ENCODE assay signal across 17 cellular contexts in the genomic region with DNA sequence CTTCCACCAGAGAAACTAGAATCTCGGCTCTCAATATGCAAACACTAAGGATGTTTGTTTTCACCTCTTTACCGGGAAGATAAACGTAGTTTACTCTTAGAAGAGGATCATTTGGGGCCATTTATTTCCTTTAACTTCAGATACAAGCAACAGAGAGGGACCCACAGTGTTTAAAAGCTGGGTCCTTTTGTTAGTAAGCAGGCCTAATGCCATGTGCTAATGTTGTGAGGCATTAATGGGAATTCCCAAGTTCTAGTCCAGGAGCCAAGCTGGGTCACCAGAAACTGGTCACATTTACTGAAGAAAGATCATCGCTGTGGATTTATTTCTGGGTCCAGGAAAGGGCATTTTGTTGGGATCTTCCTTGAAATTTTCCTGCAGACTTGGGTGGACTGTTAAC.
"Had no signal": no experiment of that assay in that cellular context is flagged by ENCODE, and none has a peak within 500 bp of the region (broad histone marks: within the 10 kb centered on the region; RNA-seq: fewer than 3 reads in every experiment).

No MANE protein-coding gene starts in this region.

- H3K36me3 Mint-ChIP-seq: naive thymus-derived CD4-positive, alpha-beta T cell; stimulated activated memory B cell treated with anti-CD40 and anti-IgM and Interleukin-4, amounts not matched to agents 10 μg/mL and 1 μg/mL and 100 μg/mL, for 72 hours; type B pancreatic cell had no signal

- H3K9me3 ChIP-seq: esophagus muscularis mucosa, gastrocnemius medialis, pancreas, prostate gland, right lobe of liver had no signal

- H3K27ac Mint-ChIP-seq: naive thymus-derived CD4-positive, alpha-beta T cell; stimulated activated memory B cell treated with anti-CD40 and anti-IgM and Interleukin-4, amounts not matched to agents 10 μg/mL and 1 μg/mL and 100 μg/mL, for 72 hours; stimulated activated naive CD8-positive, alpha-beta T cell treated with anti-CD3 and anti-CD28 coated beads, Interleukin-15, Interleukin-2, amounts not matched to agents 100 ng/mL and 50 ng/mL, for 24 hours had no signal

- H3K27ac ChIP-seq: epithelial cell of prostate, esophagus muscularis mucosa, gastrocnemius medialis, pancreas, prostate gland, right lobe of liver had no signal

- H3K36me3 ChIP-seq: esophagus muscularis mucosa, gastrocnemius medialis, pancreas, prostate gland, right lobe of liver had no signal

- DNase-seq: effector memory CD4-positive, alpha-beta T cell; gastrocnemius medialis; glutamatergic neuron; kidney; left cardiac atrium; naive thymus-derived CD4-positive, alpha-beta T cell; occipital lobe; pancreas; right lobe of liver; stimulated activated CD4-positive, alpha-beta T cell treated with anti-CD3 and anti-CD28 coated beads, Interleukin-4, amount 100 ng/mL, for 1 hour had no signal

- H3K4me1 Mint-ChIP-seq: naive thymus-derived CD4-positive, alpha-beta T cell; stimulated activated memory B cell treated with anti-CD40 and anti-IgM and Interleukin-4, amounts not matched to agents 10 μg/mL and 1 μg/mL and 100 μg/mL, for 72 hours had no signal

- H3K9me3 Mint-ChIP-seq: neural crest cell, type B pancreatic cell had no signal

- H3K27me3 Mint-ChIP-seq: naive thymus-derived CD4-positive, alpha-beta T cell; stimulated activated memory B cell treated with anti-CD40 and anti-IgM and Interleukin-4, amounts not matched to agents 10 μg/mL and 1 μg/mL and 100 μg/mL, for 72 hours; stimulated activated naive CD8-positive, alpha-beta T cell treated with anti-CD3 and anti-CD28 coated beads, Interleukin-15, Interleukin-2, amounts not matched to agents 100 ng/mL and 50 ng/mL, for 24 hours; type B pancreatic cell had no signal

- H3K27me3 ChIP-seq: esophagus muscularis mucosa, gastrocnemius medialis, pancreas, right lobe of liver had no signal

- H3K4me3 ChIP-seq: esophagus muscularis mucosa, gastrocnemius medialis, pancreas, prostate gland, right lobe of liver had no signal

- H3K4me1 ChIP-seq: pancreas, right lobe of liver had no signal

- H3K4me3 Mint-ChIP-seq: naive thymus-derived CD4-positive, alpha-beta T cell; neural crest cell; stimulated activated memory B cell treated with anti-CD40 and anti-IgM and Interleukin-4, amounts not matched to agents 10 μg/mL and 1 μg/mL and 100 μg/mL, for 72 hours; stimulated activated naive CD8-positive, alpha-beta T cell treated with anti-CD3 and anti-CD28 coated beads, Interleukin-15, Interleukin-2, amounts not matched to agents 100 ng/mL and 50 ng/mL, for 24 hours; type B pancreatic cell had no signal

- ATAC-seq: gastrocnemius medialis; left cardiac atrium; naive thymus-derived CD4-positive, alpha-beta T cell; pancreas; right lobe of liver; stimulated activated memory B cell treated with anti-CD40 and anti-IgM and Interleukin-4, amounts not matched to agents 10 μg/mL and 1 μg/mL and 100 μg/mL, for 72 hours had no signal
